25 cellular contexts compared by ENCODE assay signal in genomic region chr10:19518109-19518508, GRCh38.
"Had no signal": no experiment of that assay in that cellular context is flagged by ENCODE, and none has a peak within 500 bp of the region (broad histone marks: within the 10 kb centered on the region; RNA-seq: fewer than 3 reads in every experiment).

No MANE protein-coding gene starts in this region.

- H3K27ac ChIP-seq: coronary artery, dorsolateral prefrontal cortex, epithelial cell of prostate, esophagus squamous epithelium, gastrocnemius medialis, heart right ventricle, left lung, lower lobe of right lung had no signal

- H3K27me3 ChIP-seq: dorsolateral prefrontal cortex, esophagus squamous epithelium, gastrocnemius medialis, heart right ventricle, left lung had no signal

- H3K4me3 ChIP-seq: coronary artery, dorsolateral prefrontal cortex, esophagus squamous epithelium, gastrocnemius medialis, heart right ventricle, left lung, lower lobe of right lung, mucosa of descending colon had no signal

- H3K36me3 ChIP-seq: esophagus squamous epithelium, gastrocnemius medialis, heart right ventricle, left lung, lower lobe of right lung had no signal

- H3K9me3 ChIP-seq: gastrocnemius medialis had no signal

- H3K4me1 ChIP-seq: esophagus squamous epithelium, gastrocnemius medialis, heart right ventricle, left lung, lower lobe of right lung had no signal

- DNase-seq: dermis blood vessel endothelial cell; dorsolateral prefrontal cortex; effector CD4-positive, alpha-beta T cell; effector memory CD4-positive, alpha-beta T cell; erythroblast; esophagus squamous epithelium; foreskin fibroblast; foreskin melanocyte; gastrocnemius medialis; glutamatergic neuron; head of caudate nucleus; heart right ventricle; hippocampal formation; left cardiac atrium; left lung; left ventricle myocardium superior; lower lobe of right lung; mesenchymal stem cell; mucosa of descending colon; naive B cell had no signal

- FAIRE-seq: colon, islet of Langerhans, keratinocyte had no signal
